Comparison of ENCODE assay signal across 1 cellular context in the genomic region with DNA sequence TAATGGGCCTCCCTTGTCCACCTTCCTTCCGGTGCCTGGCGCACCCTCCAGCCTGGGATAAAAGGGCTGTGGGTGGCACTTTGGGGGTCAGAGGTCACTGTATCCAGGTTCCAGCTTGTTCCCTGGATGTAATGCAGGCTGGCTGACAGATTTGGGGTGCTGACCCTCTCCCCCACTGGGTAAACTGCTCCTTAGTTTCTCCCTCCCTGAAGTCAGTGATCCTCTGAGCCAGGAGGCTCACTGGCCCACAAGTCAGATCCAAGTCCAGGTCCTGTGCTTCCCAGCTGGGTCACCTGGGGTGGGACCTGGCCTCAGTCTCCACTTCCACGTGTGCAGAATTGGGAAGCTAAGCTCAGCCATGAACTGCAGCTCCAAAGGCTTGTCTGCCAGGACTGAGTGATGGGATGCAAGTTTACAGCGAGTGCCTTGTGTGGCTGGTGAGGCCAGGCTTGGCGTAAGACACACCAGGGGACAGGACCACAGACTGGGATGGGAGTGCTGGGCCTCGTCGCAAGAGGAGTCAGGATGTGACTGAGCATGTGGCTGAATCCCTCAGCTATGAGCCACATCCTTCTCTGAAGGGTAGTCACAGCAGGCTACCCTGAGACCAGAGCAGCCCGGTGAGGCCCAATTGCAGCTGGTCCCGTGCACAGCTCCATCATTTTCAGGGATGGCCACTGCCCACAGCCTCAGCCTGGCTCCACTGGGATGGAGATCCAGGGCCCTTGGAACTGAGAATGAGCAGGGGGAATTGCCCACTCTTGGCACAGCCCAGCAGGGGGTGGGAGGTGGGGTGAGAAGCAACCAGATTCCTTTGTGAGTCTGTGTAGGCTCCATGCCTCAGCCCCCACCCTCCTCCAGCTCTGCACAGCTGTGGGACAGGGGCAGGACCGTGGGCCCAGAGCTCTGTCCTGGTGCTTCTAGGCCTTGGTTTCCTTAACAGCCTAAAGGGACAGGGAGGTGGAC.
TF ChIP-seq lines count a peak whose summit lies in the region.

No MANE protein-coding gene starts in this region.

TF ChIP-seq in K562, 482 proteins besides CTCF, POLR2A, EP300 and RAD21:
- TF ChIP-seq POLR2B (IDR thresholded peaks at IDR 0.05; ENCODE audit: low read depth, partially characterized antibody) (peak; percentile 32), POLR2G (IDR thresholded peaks at IDR 0.05; ENCODE audit: low read depth, low read length) (0 out of 2 replicates have a peak, but pooled peaks have one; percentile 49), BRD4 (IDR thresholded peaks at IDR 0.05) (no peak), ZNF785 (CRISPR knock-in tag; IDR thresholded peaks at IDR 0.05) (no peak), NR2C1 (IDR thresholded peaks at IDR 0.05) (0 out of 2 replicates have a peak, but pooled peaks have one; percentile 33), NR2C1 (tag; IDR thresholded peaks at IDR 0.05) (peak; percentile 40; the same call in 1 of the 2 replicates), HNRNPL (IDR thresholded peaks at IDR 0.05; ENCODE audit: low read depth, low read length) (no peak), ZNF695 (CRISPR knock-in tag; IDR thresholded peaks at IDR 0.05) (no peak), SUPT5H (IDR thresholded peaks at IDR 0.05) (peak; percentile 37; the same call in 1 of the 2 replicates), EZH2 (IDR thresholded peaks at IDR 0.05; ENCODE audit: borderline replicate concordance, low read depth, low read length) (no peak), HMGN3 (IDR thresholded peaks at IDR 0.05; ENCODE audit: borderline replicate concordance, extremely low read depth, insufficient read length, low read depth, low read length) (peak; percentile 9), RBM22 (IDR thresholded peaks at IDR 0.05; ENCODE audit: low read depth, low read length, poor library complexity, severe bottlenecking) (peak; percentile 4), RBM17 (IDR thresholded peaks at IDR 0.05; ENCODE audit: borderline replicate concordance, low read depth, low read length) (no peak), POLR2AphosphoS2 (IDR thresholded peaks at IDR 0.05; ENCODE audit: low read length) (peak; percentile 63)
- TF ChIP-seq, protein P1, sequence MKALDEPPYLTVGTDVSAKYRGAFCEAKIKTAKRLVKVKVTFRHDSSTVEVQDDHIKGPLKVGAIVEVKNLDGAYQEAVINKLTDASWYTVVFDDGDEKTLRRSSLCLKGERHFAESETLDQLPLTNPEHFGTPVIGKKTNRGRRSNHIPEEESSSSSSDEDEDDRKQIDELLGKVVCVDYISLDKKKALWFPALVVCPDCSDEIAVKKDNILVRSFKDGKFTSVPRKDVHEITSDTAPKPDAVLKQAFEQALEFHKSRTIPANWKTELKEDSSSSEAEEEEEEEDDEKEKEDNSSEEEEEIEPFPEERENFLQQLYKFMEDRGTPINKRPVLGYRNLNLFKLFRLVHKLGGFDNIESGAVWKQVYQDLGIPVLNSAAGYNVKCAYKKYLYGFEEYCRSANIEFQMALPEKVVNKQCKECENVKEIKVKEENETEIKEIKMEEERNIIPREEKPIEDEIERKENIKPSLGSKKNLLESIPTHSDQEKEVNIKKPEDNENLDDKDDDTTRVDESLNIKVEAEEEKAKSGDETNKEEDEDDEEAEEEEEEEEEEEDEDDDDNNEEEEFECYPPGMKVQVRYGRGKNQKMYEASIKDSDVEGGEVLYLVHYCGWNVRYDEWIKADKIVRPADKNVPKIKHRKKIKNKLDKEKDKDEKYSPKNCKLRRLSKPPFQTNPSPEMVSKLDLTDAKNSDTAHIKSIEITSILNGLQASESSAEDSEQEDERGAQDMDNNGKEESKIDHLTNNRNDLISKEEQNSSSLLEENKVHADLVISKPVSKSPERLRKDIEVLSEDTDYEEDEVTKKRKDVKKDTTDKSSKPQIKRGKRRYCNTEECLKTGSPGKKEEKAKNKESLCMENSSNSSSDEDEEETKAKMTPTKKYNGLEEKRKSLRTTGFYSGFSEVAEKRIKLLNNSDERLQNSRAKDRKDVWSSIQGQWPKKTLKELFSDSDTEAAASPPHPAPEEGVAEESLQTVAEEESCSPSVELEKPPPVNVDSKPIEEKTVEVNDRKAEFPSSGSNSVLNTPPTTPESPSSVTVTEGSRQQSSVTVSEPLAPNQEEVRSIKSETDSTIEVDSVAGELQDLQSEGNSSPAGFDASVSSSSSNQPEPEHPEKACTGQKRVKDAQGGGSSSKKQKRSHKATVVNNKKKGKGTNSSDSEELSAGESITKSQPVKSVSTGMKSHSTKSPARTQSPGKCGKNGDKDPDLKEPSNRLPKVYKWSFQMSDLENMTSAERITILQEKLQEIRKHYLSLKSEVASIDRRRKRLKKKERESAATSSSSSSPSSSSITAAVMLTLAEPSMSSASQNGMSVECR (CRISPR knock-in tag; IDR thresholded peaks at IDR 0.05), result no peak
